Comparison of ENCODE assay signal across 15 cellular contexts in genomic region chrX:99242001-99242400, GRCh38.
"Had no signal": no experiment of that assay in that cellular context is flagged by ENCODE, and none has a peak within 500 bp of the region (broad histone marks: within the 10 kb centered on the region; RNA-seq: fewer than 3 reads in every experiment).

No MANE protein-coding gene starts in this region.

- H3K27me3 Mint-ChIP-seq: activated naive CD8-positive, alpha-beta T cell; progenitor cell of endocrine pancreas had no signal

- H3K27ac Mint-ChIP-seq: activated naive CD8-positive, alpha-beta T cell; progenitor cell of endocrine pancreas had no signal

- H3K4me3 ChIP-seq: esophagus squamous epithelium, heart right ventricle, left ventricle myocardium inferior, thyroid gland had no signal

- H3K36me3 ChIP-seq: esophagus squamous epithelium, heart right ventricle, left ventricle myocardium inferior, thyroid gland had no signal

- H3K4me1 ChIP-seq: esophagus squamous epithelium, heart right ventricle, left ventricle myocardium inferior, thyroid gland had no signal

- DNase-seq: activated CD4-positive, alpha-beta T cell treated with anti-CD3 and anti-CD28 coated beads, Interleukin-2, amount 50 U/mL, for 48 hours; dermis blood vessel endothelial cell; effector memory CD4-positive, alpha-beta T cell; esophagus squamous epithelium; heart right ventricle; left ventricle myocardium inferior; mammary epithelial cell; stimulated activated CD4-positive, alpha-beta T cell treated with anti-CD3 and anti-CD28 coated beads, Interleukin-12 subunit alpha, Interleukin-12 subunit beta, amount 100 ng/mL, for 4 hours; stimulated activated CD4-positive, alpha-beta T cell treated with anti-CD3 and anti-CD28 coated beads, Interleukin-1b, Interleukin-23, amount 100 ng/mL, for 48 hours; stimulated activated naive CD4-positive, alpha-beta T cell treated with Interleukin-2 at 50 U/mL for 16 hours; T-helper 2 cell; thyroid gland had no signal

- H3K9me3 ChIP-seq: esophagus squamous epithelium, left ventricle myocardium inferior, thyroid gland had no signal

- ATAC-seq: heart right ventricle had no signal

- H3K27me3 ChIP-seq: esophagus squamous epithelium, heart right ventricle, thyroid gland had no signal

- H3K4me3 Mint-ChIP-seq: activated naive CD8-positive, alpha-beta T cell had no signal

- H3K27ac ChIP-seq: esophagus squamous epithelium, heart right ventricle, left ventricle myocardium inferior, thyroid gland, VCaP had no signal

- H3K36me3 Mint-ChIP-seq: activated naive CD8-positive, alpha-beta T cell had no signal
